In genomic region chr22:31268281-31268680, GRCh38 we compare ENCODE assay signal across 20 cellular contexts. TPM values are rescaled to one million over a fixed set of nuclear protein-coding genes. Genes with fewer than 3 reads are reported as not detected.
DNase-seq lines count a peak whose midpoint lies in the region; ATAC-seq and TF ChIP-seq lines count a peak whose summit lies in the region.
"Had no signal": no experiment of that assay in that cellular context is flagged by ENCODE, and none has a peak within 500 bp of the region (broad histone marks: within the 10 kb centered on the region; RNA-seq: fewer than 3 reads in every experiment).

No MANE protein-coding gene starts in this region.

- no peak overlapping the region for H3K27ac ChIP-seq in CD4-positive, alpha-beta memory T cell (ENCODE audit: low read depth, low read length)
- H3K27ac ChIP-seq in GM23338 (ENCODE audit: low read depth) (no peak overlapping the region), neutrophil (peak overlapping the region; percentile 41)
- H3K27ac ChIP-seq: C4-2B, Peyer's patch had no signal

- no peaks in the 10 kb centered on the region for H3K9me3 ChIP-seq in CD4-positive, alpha-beta memory T cell (ENCODE audit: control insufficient read depth in 1 of 2, low read length in 2 of 2)
- H3K9me3 ChIP-seq in neutrophil: no peaks in the 10 kb centered on the region
- H3K9me3 ChIP-seq: Peyer's patch had no signal

- TF ChIP-seq CTCF in GM23338 (conservative IDR thresholded peaks at IDR 0.05; ENCODE audit: low read depth in 2 of 2) (no peak), chondrocyte (IDR thresholded peaks at IDR 0.05) (no peak), neutrophil (IDR thresholded peaks at IDR 0.05) (no peak)

- intact Hi-C loops in CD4-positive, alpha-beta memory T cell (cut with micrococcal nuclease): no loop called here

- no peaks in the 10 kb centered on the region for H3K9me3 Mint-ChIP-seq in CD4-positive, alpha-beta memory T cell
- H3K9me3 Mint-ChIP-seq in GM23338 (no peaks in the 10 kb centered on the region), chondrocyte (ENCODE audit: low read depth) (no peaks in the 10 kb centered on the region)

- peak overlapping the region in 6 of 7 donors; percentile 54 to 87 (median 73) for H3K27ac Mint-ChIP-seq in CD4-positive, alpha-beta memory T cell
- H3K27ac Mint-ChIP-seq in GM23338 (0 out of 2 replicates have a peak overlapping the region, but pooled peaks have one; percentile 1), chondrocyte (ENCODE audit: unreplicated experiment) (no peak overlapping the region)

- no peak for DNase-seq in CD4-positive, alpha-beta memory T cell
- DNase-seq in GM23338 (ENCODE audit: low spot score) (no peak), chondrocyte (ENCODE audit: low spot score) (peak; percentile 5), NCI-H82 treated with DMSO at 0.1 percent for 48 hours (lab: John Stamatoyannopoulos, UW; ENCODE audit: unreplicated experiment) (no peak)
- DNase-seq: AML-193, DMS153, GDM1, Kasumi-1, MM.1S, NCI-H1092 treated with DMSO at 0.1 percent for 48 hours, NCI-H2081, NCI-H2171 treated with DMSO at 0.1 percent for 48 hours, NCI-H446, NCI-H526 treated with DMSO at 0.1 percent for 48 hours, Peyer's patch had no signal

- POLR2A ChIA-PET in CD4-positive, alpha-beta memory T cell (lab: Charles Lee; ENCODE audit: partially characterized antibody): interaction anchor here (0.6 to 6.2 kb wide), 3 partner anchors 10 to 672 kb away, joined by 3 to 39 read pairs (median 3); partner anchors contain the start of gene SELENOM

- ATAC-seq in GM23338: no peak
- no peak for ATAC-seq in GM21717 (IDR thresholded peaks at IDR 0.05; ENCODE audit: unreplicated experiment)
- ATAC-seq in GM21786 (IDR thresholded peaks at IDR 0.05; ENCODE audit: unreplicated experiment): no peak
- ATAC-seq: Right ventricle myocardium inferior had no signal

- CTCF ChIA-PET in CD4-positive, alpha-beta memory T cell (lab: Charles Lee; ENCODE audit: partially characterized antibody): interaction anchor here (7.8 to 12.3 kb wide), 3 partner anchors 12 to 44 kb away, joined by 71 to 140 read pairs (median 114); partner anchors contain the start of gene PIK3IP1

- H3K4me3 Mint-ChIP-seq in CD4-positive, alpha-beta memory T cell: no peak overlapping the region
- no peak overlapping the region for H3K4me3 Mint-ChIP-seq in GM23338
- H3K4me3 Mint-ChIP-seq in chondrocyte (ENCODE audit: unreplicated experiment): no peak overlapping the region

- peaks cover 26 to 46% (median 33%) of the 10 kb centered on the region in 4 donors for H3K4me1 Mint-ChIP-seq in CD4-positive, alpha-beta memory T cell
- H3K4me1 Mint-ChIP-seq in GM23338 (peaks cover 17% of the 10 kb centered on the region), chondrocyte (ENCODE audit: low read depth) (peaks cover 15% of the 10 kb centered on the region)

- no peaks in the 10 kb centered on the region for H3K79me2 ChIP-seq in GM23338 (replicated peaks; ENCODE audit: insufficient read depth)

- H3K36me3 ChIP-seq in CD4-positive, alpha-beta memory T cell (ENCODE audit: insufficient read depth, low read length): peaks cover 27% of the 10 kb centered on the region
- H3K36me3 ChIP-seq in GM23338 (ENCODE audit: insufficient read depth) (peaks cover 9% of the 10 kb centered on the region), neutrophil (peaks cover 100% of the 10 kb centered on the region)

- no peak overlapping the region for H3K4me3 ChIP-seq in CD4-positive, alpha-beta memory T cell (ENCODE audit: low read length in 2 of 2)
- H3K4me3 ChIP-seq in GM23338: no peak overlapping the region
- no peak overlapping the region for H3K4me3 ChIP-seq in neutrophil (ENCODE audit: low read depth in 1 of 2, low read length in 1 of 2)
- H3K4me3 ChIP-seq: Peyer's patch had no signal

- peaks cover 31 to 62% of the 10 kb centered on the region in 2 donors for H3K36me3 Mint-ChIP-seq in CD4-positive, alpha-beta memory T cell
- H3K36me3 Mint-ChIP-seq in GM23338 (ENCODE audit: low read depth) (peaks cover 59% of the 10 kb centered on the region), chondrocyte (ENCODE audit: low read depth) (peaks cover 36% of the 10 kb centered on the region)

- H3F3A ChIP-seq in GM23338 (replicated peaks; ENCODE audit: low read depth): 0 out of 2 replicates have a peak, but pooled peaks cover 3% of the 10 kb centered on the region

- no peaks in the 10 kb centered on the region for H3K9me2 ChIP-seq in GM23338 (ENCODE audit: insufficient read depth)

- H3K4me2 ChIP-seq in GM23338: no peak overlapping the region

- no peaks in the 10 kb centered on the region for H3K27me3 ChIP-seq in CD4-positive, alpha-beta memory T cell (ENCODE audit: insufficient read depth, low read length)
- H3K27me3 ChIP-seq in GM23338 (ENCODE audit: insufficient read depth): no peaks in the 10 kb centered on the region
- no peaks in the 10 kb centered on the region for H3K27me3 ChIP-seq in neutrophil
- H3K27me3 ChIP-seq: Peyer's patch had no signal

- H2AFZ ChIP-seq in GM23338: no peak overlapping the region

- H3K27me3 Mint-ChIP-seq in CD4-positive, alpha-beta memory T cell: no peaks in the 10 kb centered on the region
- H3K27me3 Mint-ChIP-seq in GM23338 (ENCODE audit: insufficient read depth, low read depth, poor library complexity): no peaks in the 10 kb centered on the region
- H3K27me3 Mint-ChIP-seq in chondrocyte (ENCODE audit: low read depth): no peaks in the 10 kb centered on the region

- H3K4me1 ChIP-seq in CD4-positive, alpha-beta memory T cell (ENCODE audit: insufficient read depth, low read length): peaks cover 23% of the 10 kb centered on the region
- H3K4me1 ChIP-seq in GM23338 (ENCODE audit: insufficient read depth): peaks cover 6% of the 10 kb centered on the region; the same call in 1 of the 2 replicates
- H3K4me1 ChIP-seq in neutrophil (ENCODE audit: control insufficient read depth in 1 of 2, insufficient read depth in 1 of 2, low read depth in 1 of 2, low read length in 1 of 2): peaks cover 6 to 7% of the 10 kb centered on the region in 2 experiments
- H3K4me1 ChIP-seq: Peyer's patch had no signal

- peaks cover 6% of the 10 kb centered on the region; the same call in 1 of the 2 replicates for H4K20me1 ChIP-seq in GM23338 (replicated peaks; ENCODE audit: insufficient read depth)

RNA-seq across cellular contexts. Expression of gene PIK3IP1, which starts 24.0 kb away (rescaled TPM):
- 100 to 1,000 TPM; 399 to 411 TPM for total RNA-seq in CD4-positive, alpha-beta memory T cell
- 100 to 1,000 TPM; 418 to 473 TPM for polyA plus RNA-seq in CD4-positive, alpha-beta memory T cell
- total RNA-seq in GM23338 (2014; rRNA removed; shearing (Covaris generic)): 1.6 and 2.2 TPM in 2 replicates
- polyA plus RNA-seq in GM23338 (2016; fragmentation: Nextera tagmentation; extraction: Ambion mirVana): 1.1 and 1.5 TPM in 2 replicates
- total RNA-seq in chondrocyte: 5.0 to 6.8 TPM (median 5.6 TPM) in 3 replicates

RNA-seq across cellular contexts. Expression of gene LIMK2, which starts 56.2 kb away (rescaled TPM):
- total RNA-seq in CD4-positive, alpha-beta memory T cell: 10 to 100 TPM; 32.2 to 33.2 TPM
- 10 to 100 TPM; 12.3 to 26.8 TPM for polyA plus RNA-seq in CD4-positive, alpha-beta memory T cell
- 35.5 and 39.8 TPM in 2 replicates for total RNA-seq in GM23338 (2014; rRNA removed; shearing (Covaris generic))
- polyA plus RNA-seq in GM23338 (2016; fragmentation: Nextera tagmentation; extraction: Ambion mirVana): 12.5 and 14.9 TPM in 2 replicates
- 54.4 to 91.0 TPM (median 58.6 TPM) in 3 replicates for total RNA-seq in chondrocyte

Comparison
In these comparisons a context has a peak if more than half of its experiments do, and no peak if none do; other contexts are left out.
1. RNA of gene PIK3IP1, which starts 24.0 kb away (total RNA-seq): 399 to 411 TPM in CD4-positive, alpha-beta memory T cell; 5.0 to 6.8 TPM in chondrocyte and 1.6 to 2.2 TPM in GM23338; every median in the first group is over 10 times any median in the second.